16 cellular contexts compared by ENCODE assay signal in the genomic region with DNA sequence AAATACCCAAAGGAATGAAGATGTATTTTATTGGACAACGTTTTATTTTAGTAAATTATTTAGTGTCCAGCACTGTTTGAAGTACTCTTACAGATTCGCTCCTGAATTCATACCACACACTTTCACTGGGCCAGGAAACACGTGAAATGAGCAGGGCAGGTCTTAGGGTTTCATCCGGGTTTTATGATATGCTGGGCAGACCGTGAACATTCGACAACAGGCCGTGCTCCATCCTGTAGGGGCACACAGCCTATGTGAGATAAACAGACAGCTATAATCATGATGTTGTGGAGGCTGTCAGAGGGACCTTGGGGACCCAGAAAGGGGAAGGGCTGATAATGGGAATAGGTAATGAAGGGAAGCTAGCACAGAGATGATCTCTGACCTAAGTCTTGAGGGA.
DNase-seq lines count a peak whose midpoint lies in the region; ATAC-seq and TF ChIP-seq lines count a peak whose summit lies in the region.
"Had no signal": no experiment of that assay in that cellular context is flagged by ENCODE, and none has a peak within 500 bp of the region (broad histone marks: within the 10 kb centered on the region; RNA-seq: fewer than 3 reads in every experiment).

No MANE protein-coding gene starts in this region.

- H3K4me3 Mint-ChIP-seq in natural killer cell: peak overlapping the region; percentile 59
- H3K4me3 Mint-ChIP-seq: CD4-positive, CD25-positive, alpha-beta regulatory T cell had no signal

- H3K79me2 ChIP-seq in mesendoderm (ENCODE audit: control insufficient read depth, insufficient read depth, low read length): no peaks in the 10 kb centered on the region

- peak overlapping the region; percentile 51 for H4K91ac ChIP-seq in IMR-90 (ENCODE audit: insufficient read depth, low read depth, low read length)

- peaks cover 16% of the 10 kb centered on the region for H3K36me3 ChIP-seq in BLaER1
- peaks cover 13% of the 10 kb centered on the region for H3K36me3 ChIP-seq in IMR-90 (ENCODE audit: control insufficient read depth, insufficient read depth, low read length)
- H3K36me3 ChIP-seq in mesendoderm (ENCODE audit: control insufficient read depth, insufficient read depth, low read length): no peaks in the 10 kb centered on the region
- H3K36me3 ChIP-seq in A673 (ENCODE audit: insufficient read depth, low read length, poor library complexity, severe bottlenecking): no peaks in the 10 kb centered on the region

- H3K9me1 ChIP-seq in IMR-90 (ENCODE audit: insufficient read depth, low read length): no peaks in the 10 kb centered on the region

- peaks cover 14 to 25% of the 10 kb centered on the region in 2 donors for H3K4me1 Mint-ChIP-seq in natural killer cell
- H3K4me1 Mint-ChIP-seq: CD4-positive, CD25-positive, alpha-beta regulatory T cell had no signal

- peak overlapping the region; percentile 32; the same call in 1 of the 2 replicates for H3K4me2 ChIP-seq in BLaER1
- H3K4me2 ChIP-seq in IMR-90 (ENCODE audit: low read depth, low read length): no peak overlapping the region
- H3K4me2 ChIP-seq in mesendoderm (ENCODE audit: low read length): no peak overlapping the region
- H3K4me2 ChIP-seq: A549 had no signal

- H3K27me3 Mint-ChIP-seq in natural killer cell (ENCODE audit: low read depth in 2 of 2): peaks cover 5 to 8% of the 10 kb centered on the region in 2 donors
- H3K27me3 Mint-ChIP-seq: CD4-positive, CD25-positive, alpha-beta regulatory T cell had no signal

- peak overlapping the region; percentile 26 to 86 for H3K27ac Mint-ChIP-seq in natural killer cell
- H3K27ac Mint-ChIP-seq: CD4-positive, CD25-positive, alpha-beta regulatory T cell had no signal

- H3K18ac ChIP-seq in IMR-90 (ENCODE audit: low read depth, low read length): no peak overlapping the region
- H3K18ac ChIP-seq in mesendoderm (ENCODE audit: low read length): no peak overlapping the region

- H3K27me3 ChIP-seq in BLaER1 (no peaks in the 10 kb centered on the region), IMR-90 (ENCODE audit: control insufficient read depth, insufficient read depth, low read length) (no peaks in the 10 kb centered on the region), mesendoderm (ENCODE audit: insufficient read depth, low read length, poor library complexity) (no peaks in the 10 kb centered on the region), A673 (replicated peaks; ENCODE audit: insufficient read depth, low read depth, low read length, poor library complexity) (no peaks in the 10 kb centered on the region)

- H3K9me3 Mint-ChIP-seq in natural killer cell: no peaks in the 10 kb centered on the region

- H3K9me3 ChIP-seq in BLaER1 (peaks cover 16% of the 10 kb centered on the region; the same call in 1 of the 2 replicates), IMR-90 (ENCODE audit: control insufficient read depth, insufficient read depth, low read length) (peaks cover 3% of the 10 kb centered on the region; the same call in 1 of the 2 replicates), A673 (ENCODE audit: low read depth, low read length, poor library complexity, severe bottlenecking) (no peaks in the 10 kb centered on the region)
- H3K9me3 ChIP-seq: A549 had no signal

- H2BK120ac ChIP-seq in IMR-90 (ENCODE audit: low read depth, low read length): peak overlapping the region; percentile 21
- H2BK120ac ChIP-seq in mesendoderm (ENCODE audit: low read depth, low read length): no peak overlapping the region

- H3K79me1 ChIP-seq in IMR-90 (ENCODE audit: low read depth in 1 of 2, low read length in 2 of 2) (peaks cover 0 to 16% of the 10 kb centered on the region in 2 experiments; a peak in 1 of 4 replicates), mesendoderm (ENCODE audit: low read length) (no peaks in the 10 kb centered on the region)

- H2BK15ac ChIP-seq in IMR-90 (ENCODE audit: low read depth, low read length) (no peak overlapping the region), mesendoderm (replicated peaks; ENCODE audit: low read depth) (no peak overlapping the region)

- DNase-seq in IMR-90 (no peak), dermis blood vessel endothelial cell (peak; percentile 11), natural killer cell (no peak), mesendoderm (no peak), A673 (ENCODE audit: low spot score) (no peak)
- DNase-seq in effector CD4-positive, alpha-beta T cell: no peak
- DNase-seq: CD4-positive, CD25-positive, alpha-beta regulatory T cell; HCEC 1CT; NCI-H1436; NCI-H2029; NCI-H748 treated with DMSO at 0.1 percent for 48 hours had no signal

- TF ChIP-seq POLR2A in IMR-90 (IDR thresholded peaks at IDR 0.05; ENCODE audit: low read depth, low read length): no peak

- in situ Hi-C loops in IMR-90 (cut with MboI; ENCODE audit: low sequenced_read_pairs): no loop called here

- no peak for TF ChIP-seq CTCF in IMR-90 (conservative IDR thresholded peaks at IDR 0.05; ENCODE audit: low read depth, low read length)
- TF ChIP-seq CTCF in natural killer cell (IDR thresholded peaks at IDR 0.05): no peak
- TF ChIP-seq CTCF in A673 (conservative IDR thresholded peaks at IDR 0.05; ENCODE audit: low read depth, low read length): no peak

- no peak overlapping the region for H3K9ac ChIP-seq in BLaER1
- no peak overlapping the region for H3K9ac ChIP-seq in IMR-90 (ENCODE audit: low read depth, low read length)
- H3K9ac ChIP-seq in mesendoderm (ENCODE audit: low read length): no peak overlapping the region

- H3K4me1 ChIP-seq in BLaER1 (peaks cover 23% of the 10 kb centered on the region), IMR-90 (ENCODE audit: control insufficient read depth, insufficient read depth, low read length) (peaks cover 6% of the 10 kb centered on the region), mesendoderm (ENCODE audit: control insufficient read depth, low read depth, low read length) (no peaks in the 10 kb centered on the region), A673 (ENCODE audit: insufficient read depth, low read length, poor library complexity, severe bottlenecking) (no peaks in the 10 kb centered on the region)

- intact Hi-C loops in IMR-90 (cut with micrococcal nuclease): no loop called here
- intact Hi-C loops in natural killer cell (cut with micrococcal nuclease): no loop called here
- intact Hi-C loops in A673 (cut with micrococcal nuclease; ENCODE audit: unreplicated experiment): no loop called here

- no peak overlapping the region for H2AK9ac ChIP-seq in IMR-90 (replicated peaks; ENCODE audit: low read depth, low read length, poor library complexity)

- no peak overlapping the region for H3K14ac ChIP-seq in IMR-90 (replicated peaks; ENCODE audit: low read depth, low read length)

- no peak overlapping the region for H3K23ac ChIP-seq in IMR-90 (ENCODE audit: low read depth, low read length)
- no peak overlapping the region for H3K23ac ChIP-seq in mesendoderm (ENCODE audit: low read length)

- H4K5ac ChIP-seq in IMR-90 (ENCODE audit: low read depth, low read length) (no peak overlapping the region), mesendoderm (ENCODE audit: low read length) (no peak overlapping the region)

- H4K8ac ChIP-seq in IMR-90 (ENCODE audit: low read depth in 2 of 2, low read length in 2 of 2) (no peak overlapping the region; a peak in 1 of 4 replicates), mesendoderm (ENCODE audit: low read depth, low read length) (no peak overlapping the region)

- H3K27ac ChIP-seq in BLaER1 (no peak overlapping the region), IMR-90 (ENCODE audit: insufficient read depth, low read length) (no peak overlapping the region), mesendoderm (ENCODE audit: low read depth, low read length) (no peak overlapping the region), A673 (ENCODE audit: low read depth, low read length, poor library complexity, severe bottlenecking) (no peak overlapping the region)
- H3K27ac ChIP-seq: SK-N-MC had no signal

- H2BK5ac ChIP-seq in IMR-90 (ENCODE audit: low read depth, low read length, poor library complexity, severe bottlenecking) (no peak overlapping the region), mesendoderm (ENCODE audit: low read length) (no peak overlapping the region)

- no peak overlapping the region for H3K4ac ChIP-seq in IMR-90 (ENCODE audit: low read depth, low read length)
- H3K4ac ChIP-seq in mesendoderm (ENCODE audit: low read depth, low read length): no peak overlapping the region

- POLR2A ChIA-PET in IMR-90 (lab: Charles Lee; ENCODE audit: unreplicated experiment): no interaction called here
- POLR2A ChIA-PET in A673 (lab: Charles Lee; ENCODE audit: low non-redundant PET): no interaction called here

- ATAC-seq in IMR-90 (ENCODE audit: low read depth): no peak
- peak; percentile 44 to 57 (median 55) for ATAC-seq in natural killer cell
- ATAC-seq in GM18858 (IDR thresholded peaks at IDR 0.05; ENCODE audit: unreplicated experiment): no peak
- ATAC-seq: A549, Panc1 had no signal

- H3K56ac ChIP-seq in IMR-90 (ENCODE audit: extremely low read depth, insufficient read depth, low read length): no peak overlapping the region
- H3K56ac ChIP-seq in mesendoderm (ENCODE audit: low read length): no peak overlapping the region

- H2AK5ac ChIP-seq in IMR-90 (ENCODE audit: low read depth, low read length) (peak overlapping the region; percentile 62; the same call in 1 of the 2 replicates), mesendoderm (ENCODE audit: low read length) (no peak overlapping the region)

- H3K36me3 Mint-ChIP-seq in natural killer cell: no peaks in the 10 kb centered on the region
- H3K36me3 Mint-ChIP-seq: CD4-positive, CD25-positive, alpha-beta regulatory T cell had no signal

- no peaks in the 10 kb centered on the region for H4K20me1 ChIP-seq in BLaER1
- H4K20me1 ChIP-seq in IMR-90 (ENCODE audit: insufficient read depth, low read length): no peaks in the 10 kb centered on the region

- TF ChIP-seq RAD21 in IMR-90 (IDR thresholded peaks at IDR 0.05; ENCODE audit: low read length): no peak

- H2AFZ ChIP-seq in IMR-90 (replicated peaks; ENCODE audit: low read length, poor library complexity): no peak overlapping the region

- CTCF ChIA-PET in IMR-90 (lab: Yijun Ruan, JAX): no interaction called here
- CTCF ChIA-PET in A673 (lab: Charles Lee): no interaction called here

- dilution Hi-C loops in IMR-90 (cut with HindIII; ENCODE audit: low sequenced_read_pairs, unreplicated experiment): no loop called here

- H2BK20ac ChIP-seq in IMR-90 (ENCODE audit: low read depth, low read length): peak overlapping the region; percentile 42; the same call in 1 of the 2 replicates

- BruUV-seq in IMR-90 (replicated peaks; lab: Mats Ljungman, UMichigan) (no TSS peak), A673 (replicated peaks; lab: Mats Ljungman, UMichigan) (no TSS peak)

- H3K4me3 ChIP-seq in BLaER1 (no peak overlapping the region), IMR-90 (ENCODE audit: insufficient read depth, low read depth, low read length) (no peak overlapping the region), mesendoderm (ENCODE audit: low read length) (no peak overlapping the region), A673 (ENCODE audit: low read depth, low read length, poor library complexity, severe bottlenecking) (no peak overlapping the region)
- H3K4me3 ChIP-seq: A549, SK-N-MC had no signal

- WGBS in IMR-90 (ENCODE audit: extremely low coverage in 2 of 2, insufficient read length in 1 of 2), 2 experiments: 96% methylated on average over 4 of the region's 7 CpGs; no CpG with 5 or more reads in 1 of the 2 experiments
- WGBS in mesendoderm (ENCODE audit: extremely low coverage, insufficient coverage, low lambda C conversion rate): no CpG with 5 or more reads among the region's 7 CpGs

TF ChIP-seq in IMR-90, 13 proteins besides CTCF, POLR2A, EP300 and RAD21 (continues in another document):
- TF ChIP-seq CHD1 (IDR thresholded peaks at IDR 0.05; ENCODE audit: low read depth, low read length) (no peak), FOS (IDR thresholded peaks at IDR 0.05; ENCODE audit: low read depth, low read length) (no peak)

Comparison
In these comparisons a context has a peak if more than half of its experiments do, and no peak if none do; other contexts are left out.
1. ATAC-seq: peak in natural killer cell (3 of 3); none in IMR-90 (single experiment) and GM18858 (single experiment).